In the genomic region with DNA sequence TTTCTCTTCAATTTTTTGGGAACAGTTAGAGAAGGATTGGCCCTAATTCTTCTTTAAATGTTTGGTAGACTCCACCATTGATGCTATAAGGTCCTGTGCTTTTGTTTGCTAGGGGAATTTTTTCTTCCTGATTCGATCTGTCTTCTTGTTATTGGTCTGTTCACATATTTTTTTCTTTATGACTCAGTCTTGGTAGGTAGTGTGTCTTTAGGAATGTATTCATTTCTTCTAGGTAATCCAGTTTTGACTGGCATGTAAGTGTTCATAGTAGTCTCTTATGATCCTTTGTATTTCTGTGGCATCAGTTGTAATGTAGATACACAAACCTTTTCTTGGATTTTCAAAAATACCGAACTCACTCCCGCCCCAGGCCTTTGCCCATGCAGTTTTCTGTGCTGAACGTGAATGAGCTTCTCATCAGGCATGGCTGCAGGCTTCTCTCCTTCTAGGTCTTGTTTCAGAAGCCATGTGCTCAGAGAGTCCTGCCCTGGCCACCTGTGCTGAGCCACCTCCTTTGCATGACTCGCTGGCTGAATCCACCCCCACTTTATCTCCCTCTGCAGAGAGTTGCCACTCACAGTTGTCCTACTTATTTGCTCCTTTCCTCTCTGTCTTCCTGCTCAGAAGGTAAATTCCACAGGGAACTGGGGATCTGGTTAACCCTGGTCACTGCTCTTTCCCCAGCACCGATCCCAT, we compare ENCODE assay signal across 19 cellular contexts.
DNase-seq lines count a peak whose midpoint lies in the region; ATAC-seq and TF ChIP-seq lines count a peak whose summit lies in the region.
"Had no signal": no experiment of that assay in that cellular context is flagged by ENCODE, and none has a peak within 500 bp of the region (broad histone marks: within the 10 kb centered on the region; RNA-seq: fewer than 3 reads in every experiment).

No MANE protein-coding gene starts in this region.

- no peak overlapping the region for H3K4me2 ChIP-seq in Karpas-422 (ENCODE audit: low read depth, low read length, poor library complexity, severe bottlenecking)

- H3K4me3 ChIP-seq in Karpas-422 (ENCODE audit: low read length) = no peak overlapping the region
- H3K4me3 ChIP-seq: HAP-1 had no signal

- H3K9me2 ChIP-seq in Karpas-422 (replicated peaks; ENCODE audit: insufficient read depth, low read length) = no peaks in the 10 kb centered on the region

- H4K20me1 ChIP-seq in Karpas-422 (ENCODE audit: insufficient read depth, low read depth, low read length) = no peaks in the 10 kb centered on the region

- H3K9me3 ChIP-seq in Karpas-422 (ENCODE audit: low read length) = peaks cover 7% of the 10 kb centered on the region; the same call in 1 of the 2 replicates
- H3K9me3 ChIP-seq: HAP-1 had no signal

- no peak overlapping the region for H3K27ac ChIP-seq in Karpas-422 (ENCODE audit: low read length)
- H3K27ac ChIP-seq: RWPE1 had no signal

- ATAC-seq in left cardiac atrium (no peak), GM18517 (IDR thresholded peaks at IDR 0.05; ENCODE audit: unreplicated experiment) (no peak)

- intact Hi-C loops in left cardiac atrium (cut with DNase I) = no loop called here

- H3K27me3 ChIP-seq in Karpas-422 (ENCODE audit: low read length) = no peaks in the 10 kb centered on the region

- H3K36me3 Mint-ChIP-seq in chondrocyte (ENCODE audit: low read depth) (peaks cover 2% of the 10 kb centered on the region), osteocyte (ENCODE audit: unreplicated experiment) (peaks cover 4% of the 10 kb centered on the region)
- H3K36me3 Mint-ChIP-seq: CD4-positive, CD25-positive, alpha-beta regulatory T cell; IgD-negative memory B cell had no signal

- H3K4me3 Mint-ChIP-seq in chondrocyte (ENCODE audit: unreplicated experiment) (no peak overlapping the region), osteocyte (ENCODE audit: unreplicated experiment) (no peak overlapping the region)
- H3K4me3 Mint-ChIP-seq: B cell; CD4-positive, CD25-positive, alpha-beta regulatory T cell had no signal

- H3K27ac Mint-ChIP-seq in chondrocyte (ENCODE audit: unreplicated experiment) = peak overlapping the region; percentile 5
- peak overlapping the region; percentile 79 for H3K27ac Mint-ChIP-seq in osteocyte (ENCODE audit: unreplicated experiment)
- H3K27ac Mint-ChIP-seq: B cell; CD4-positive, CD25-positive, alpha-beta regulatory T cell; IgD-negative memory B cell had no signal

- DNase-seq in EH (ENCODE audit: low read depth) = peak; percentile 36
- DNase-seq in Karpas-422 = peak; percentile 6
- no peak for DNase-seq in chondrocyte (ENCODE audit: low spot score)
- no peak for DNase-seq in osteocyte (ENCODE audit: extremely low spot score, unreplicated experiment)
- DNase-seq in AML-193 (lab: John Stamatoyannopoulos, UW) = no peak
- no peak for DNase-seq in left cardiac atrium
- DNase-seq: CD4-positive, CD25-positive, alpha-beta regulatory T cell; COR-L47; NCI-H1092 treated with DMSO at 0.1 percent for 48 hours; NCI-H146; NCI-H2081 treated with DMSO at 0.1 percent for 48 hours; NCI-H774; SIG-M5; T-helper 1 cell had no signal

- H3K27me3 Mint-ChIP-seq in chondrocyte (ENCODE audit: low read depth) (no peaks in the 10 kb centered on the region), osteocyte (ENCODE audit: unreplicated experiment) (no peaks in the 10 kb centered on the region)
- H3K27me3 Mint-ChIP-seq: B cell; CD4-positive, CD25-positive, alpha-beta regulatory T cell; IgD-negative memory B cell had no signal

- H3K4me1 ChIP-seq in Karpas-422 (ENCODE audit: low read length) = no peaks in the 10 kb centered on the region
- H3K4me1 ChIP-seq: HAP-1 had no signal

- TF ChIP-seq CTCF in chondrocyte (IDR thresholded peaks at IDR 0.05) (no peak), osteocyte (IDR thresholded peaks at IDR 0.05) (no peak)

- peaks cover 51% of the 10 kb centered on the region for H3K4me1 Mint-ChIP-seq in chondrocyte (ENCODE audit: low read depth)
- H3K4me1 Mint-ChIP-seq in osteocyte (ENCODE audit: unreplicated experiment) = peaks cover 62% of the 10 kb centered on the region
- H3K4me1 Mint-ChIP-seq: B cell; CD4-positive, CD25-positive, alpha-beta regulatory T cell; IgD-negative memory B cell had no signal

- no peak overlapping the region for H3K9ac ChIP-seq in Karpas-422 (ENCODE audit: low read length)

- no peaks in the 10 kb centered on the region for H3K79me2 ChIP-seq in Karpas-422 (ENCODE audit: low read length)

- no peak overlapping the region for H2AFZ ChIP-seq in Karpas-422 (ENCODE audit: low read length)

- no peaks in the 10 kb centered on the region; the same call in 1 of the 2 replicates for H3K36me3 ChIP-seq in Karpas-422 (ENCODE audit: insufficient read depth, low read length)
- H3K36me3 ChIP-seq: HAP-1 had no signal

- H3K9me3 Mint-ChIP-seq in chondrocyte (ENCODE audit: low read depth) (peaks cover 2% of the 10 kb centered on the region), osteocyte (ENCODE audit: unreplicated experiment) (peaks cover 6% of the 10 kb centered on the region)

Comparison
In these comparisons a context has a peak if more than half of its experiments do, and no peak if none do; other contexts are left out.
1. DNase-seq: peak in EH (single experiment) and Karpas-422 (single experiment); none in chondrocyte (single experiment), osteocyte (single experiment), AML-193 (0 of 2) and left cardiac atrium (single experiment).